Comparison of ENCODE assay signal across 11 cellular contexts in genomic region chr7:2409745-2410414, GRCh38. TPM values are rescaled to one million over a fixed set of nuclear protein-coding genes. Genes with fewer than 3 reads are reported as not detected.
A peak's percentile ranks its signal among the peaks of the same experiment; 100 is the strongest.
DNase-seq lines count a peak whose midpoint lies in the region; ATAC-seq and TF ChIP-seq lines count a peak whose summit lies in the region.
"Had no signal": no experiment of that assay in that cellular context is flagged by ENCODE, and none has a peak within 500 bp of the region (broad histone marks: within the 10 kb centered on the region; RNA-seq: fewer than 3 reads in every experiment).

No MANE protein-coding gene starts in this region.

- H3K9me3 Mint-ChIP-seq in T-cell = no peaks in the 10 kb centered on the region

- DNase-seq in NCI-H2227 (lab: John Stamatoyannopoulos, UW; ENCODE audit: unreplicated experiment) (peak; percentile 28), NCI-H2227 treated with DMSO at 0.1 percent for 48 hours (lab: John Stamatoyannopoulos, UW) (no peak), T-cell (no peak), esophagus squamous epithelium (lab: John Stamatoyannopoulos, UW) (no peak), SHP77 treated with DMSO at 0.1 percent for 48 hours (lab: John Stamatoyannopoulos, UW) (no peak), colonic mucosa (no peak)
- DNase-seq: foreskin fibroblast; stimulated activated CD4-positive, alpha-beta T cell treated with anti-CD3 and anti-CD28 coated beads, Interleukin-15, amount 100 ng/mL, for 24 hours had no signal

- H3K4me1 ChIP-seq in esophagus squamous epithelium (peaks cover 5 to 87% (median 35%) of the 10 kb centered on the region in 3 donors), colonic mucosa (no peaks in the 10 kb centered on the region)

- POLR2A ChIA-PET in T-cell (lab: Charles Lee) = no interaction called here

- H3K4me3 ChIP-seq in esophagus squamous epithelium (no peak overlapping the region), skin epidermis (no peak overlapping the region), colonic mucosa (no peak overlapping the region)

- H3K27ac ChIP-seq in esophagus squamous epithelium (peak overlapping the region; percentile 20 to 74 (median 62)), skin epidermis (peak overlapping the region in 16 of 21 experiments; percentile 7 to 71 (median 38)), colonic mucosa (no peak overlapping the region)

- intact Hi-C loops in esophagus squamous epithelium (cut with DNase I) = no loop called here
- intact Hi-C loops in colonic mucosa (cut with DNase I) = no loop called here

- H3K9me3 ChIP-seq in esophagus squamous epithelium = no peaks in the 10 kb centered on the region
- H3K9me3 ChIP-seq in colonic mucosa = no peaks in the 10 kb centered on the region

- H3K27me3 ChIP-seq in esophagus squamous epithelium (no peaks in the 10 kb centered on the region), colonic mucosa (no peaks in the 10 kb centered on the region)

- peak overlapping the region; percentile 16 to 49 (median 22) for H3K4me3 Mint-ChIP-seq in T-cell
- H3K4me3 Mint-ChIP-seq: memory B cell had no signal

- H3K4me1 Mint-ChIP-seq in T-cell = peaks cover 72 to 77% (median 76%) of the 10 kb centered on the region in 3 donors

- peak in 3 of 4 experiments; percentile 20 to 35 (median 32) for ATAC-seq in T-cell (replicated peaks in 1 of 4)
- no peak for ATAC-seq in HG02970 (IDR thresholded peaks at IDR 0.05; ENCODE audit: low FRiP score, unreplicated experiment)

- H3K36me3 ChIP-seq in esophagus squamous epithelium = no peaks in the 10 kb centered on the region
- no peaks in the 10 kb centered on the region for H3K36me3 ChIP-seq in colonic mucosa

- TF ChIP-seq POLR2A in esophagus squamous epithelium (IDR thresholded peaks at IDR 0.05) = no peak

- no peak overlapping the region for H3K9ac ChIP-seq in colonic mucosa (ENCODE audit: low read depth in 2 of 2, low read length in 2 of 2)

- CTCF ChIA-PET in T-cell (lab: Charles Lee) = interaction anchor here in 1 of 2 donors (0.7 kb wide), 1 partner anchor 54 kb away, joined by 5 read pairs; no protein-coding TSS in a partner anchor

- peaks cover 12% of the 10 kb centered on the region for H3K36me3 Mint-ChIP-seq in T-cell

- WGBS in esophagus squamous epithelium, 2 donors = 64 to 68% methylated on average over 13 of the region's 15 CpGs

- no peak for TF ChIP-seq CTCF in esophagus squamous epithelium (IDR thresholded peaks at IDR 0.05)
- no peak for TF ChIP-seq CTCF in colonic mucosa (IDR thresholded peaks at IDR 0.05)

- H3K27ac Mint-ChIP-seq in T-cell = peak overlapping the region; percentile 81 to 90

- no peaks in the 10 kb centered on the region for H3K27me3 Mint-ChIP-seq in T-cell
- H3K27me3 Mint-ChIP-seq: memory B cell had no signal

RNA-seq across cellular contexts. Expression of gene CHST12, which starts 6.5 kb away (rescaled TPM):
- 10 to 100 TPM; 20.3 to 41.5 (median 30.8) TPM for total RNA-seq in T-cell
- 10 to 100 TPM in 1 of 4 donors, 1 to 10 TPM in 3; 1.5 to 11.8 (median 5.0) TPM for total RNA-seq in esophagus squamous epithelium
- total RNA-seq in colonic mucosa = 1 to 10 TPM; 8.7 to 8.8 TPM

RNA-seq across cellular contexts. Expression of gene EIF3B, which starts 55.3 kb away (rescaled TPM):
- 100 to 1,000 TPM; 150 to 169 (median 165) TPM for total RNA-seq in T-cell
- 100 to 1,000 TPM; 127 to 155 (median 136) TPM for total RNA-seq in esophagus squamous epithelium
- total RNA-seq in colonic mucosa = 100 to 1,000 TPM in 1 of 2 donors, 10 to 100 TPM in 1; 94.4 to 180 TPM
